6 cellular contexts compared by ENCODE assay signal in genomic region chr6:30741789-30742315, GRCh38. TPM values are rescaled to one million over a fixed set of nuclear protein-coding genes. Genes with fewer than 3 reads are reported as not detected.
A peak's percentile ranks its signal among the peaks of the same experiment; 100 is the strongest.
DNase-seq lines count a peak whose midpoint lies in the region; ATAC-seq and TF ChIP-seq lines count a peak whose summit lies in the region.

No MANE protein-coding gene starts in this region.

- H3K4me1 ChIP-seq in endocrine pancreas (ENCODE audit: control insufficient read depth, insufficient read depth, low read length) (no peaks in the 10 kb centered on the region), skeletal muscle satellite cell (ENCODE audit: control insufficient read depth, insufficient read depth, low read length) (peaks cover 31% of the 10 kb centered on the region)

- H3K4me3 Mint-ChIP-seq in activated CD4-positive, alpha-beta T cell treated with anti-CD3 and anti-CD28 coated beads, Interleukin-2, amount 10 ng/mL, durations not matched to agents 24 days and 14 days, result peak overlapping the region; percentile 98

- intact Hi-C loops in activated CD4-positive, alpha-beta T cell treated with anti-CD3 and anti-CD28 coated beads, Interleukin-2, amount 10 ng/mL, durations not matched to agents 24 days and 14 days (cut with micrococcal nuclease), result loop anchor here (1.0 to 5.0 kb wide), 7 partner anchors 8 to 345 kb away; partner anchors contain the start of genes MDC1, MRPS18B and PPP1R10

- H3K9ac ChIP-seq in endocrine pancreas (ENCODE audit: control insufficient read depth, insufficient read depth, low read length), result peak overlapping the region; percentile 93
- peak overlapping the region; percentile 88 for H3K9ac ChIP-seq in skeletal muscle satellite cell (ENCODE audit: low read depth, low read length)

- H3K36me3 Mint-ChIP-seq in activated CD4-positive, alpha-beta T cell treated with anti-CD3 and anti-CD28 coated beads, Interleukin-2, amount 10 ng/mL, durations not matched to agents 24 days and 14 days (ENCODE audit: low read depth), result peaks cover 71% of the 10 kb centered on the region

- no peak for ATAC-seq in GM18907 (IDR thresholded peaks at IDR 0.05; ENCODE audit: unreplicated experiment)

- H3K9me3 ChIP-seq in endocrine pancreas (ENCODE audit: control insufficient read depth, low read length), result no peaks in the 10 kb centered on the region
- H3K9me3 ChIP-seq in skeletal muscle satellite cell (replicated peaks; ENCODE audit: low read length), result no peaks in the 10 kb centered on the region

- no peaks in the 10 kb centered on the region for H3K27me3 Mint-ChIP-seq in activated CD4-positive, alpha-beta T cell treated with anti-CD3 and anti-CD28 coated beads, Interleukin-2, amount 10 ng/mL, durations not matched to agents 24 days and 14 days

- H3K27me3 ChIP-seq in endocrine pancreas (ENCODE audit: control insufficient read depth, insufficient read depth, low read length) (no peaks in the 10 kb centered on the region), skeletal muscle satellite cell (ENCODE audit: control insufficient read depth, insufficient read depth, low read length) (no peaks in the 10 kb centered on the region)

- H3K36me3 ChIP-seq in endocrine pancreas (ENCODE audit: control insufficient read depth, insufficient read depth, low read length), result peaks cover 4% of the 10 kb centered on the region
- H3K36me3 ChIP-seq in skeletal muscle satellite cell (ENCODE audit: insufficient read depth, low read length), result peaks cover 56% of the 10 kb centered on the region

- no peaks in the 10 kb centered on the region for H3K9me3 Mint-ChIP-seq in activated CD4-positive, alpha-beta T cell treated with anti-CD3 and anti-CD28 coated beads, Interleukin-2, amount 10 ng/mL, durations not matched to agents 24 days and 14 days

- H3K4me2 ChIP-seq in skeletal muscle satellite cell (ENCODE audit: low read length), result peak overlapping the region; percentile 87

- H3K4me1 Mint-ChIP-seq in activated CD4-positive, alpha-beta T cell treated with anti-CD3 and anti-CD28 coated beads, Interleukin-2, amount 10 ng/mL, durations not matched to agents 24 days and 14 days, result peaks cover 61% of the 10 kb centered on the region

- H3K4me3 ChIP-seq in endocrine pancreas (ENCODE audit: control insufficient read depth, insufficient read depth, low read length) (peak overlapping the region; percentile 35), skeletal muscle satellite cell (ENCODE audit: low read length) (peak overlapping the region; percentile 81)

- TF ChIP-seq CTCF in GM20000 (IDR thresholded peaks at IDR 0.05; ENCODE audit: extremely low read depth, missing control alignments), result no peak

- DNase-seq in activated CD4-positive, alpha-beta T cell treated with anti-CD3 and anti-CD28 coated beads, Interleukin-2, amount 10 ng/mL, durations not matched to agents 24 days and 14 days, result peak; percentile 67
- DNase-seq in activated CD4-positive, alpha-beta T cell treated with anti-CD3 and anti-CD28 coated beads, Interleukin-2, amount 50 U/mL, for 48 hours, result no peak
- DNase-seq in GM20000 (ENCODE audit: low spot score), result no peak

- H3K27ac Mint-ChIP-seq in activated CD4-positive, alpha-beta T cell treated with anti-CD3 and anti-CD28 coated beads, Interleukin-2, amount 10 ng/mL, durations not matched to agents 24 days and 14 days, result peak overlapping the region; percentile 94

RNA-seq across cellular contexts. Expression of gene FLOT1, which starts 0.6 kb away (rescaled TPM):
- 239 and 260 TPM in 2 replicates for total RNA-seq in activated CD4-positive, alpha-beta T cell treated with anti-CD3 and anti-CD28 coated beads, Interleukin-2, amount 10 ng/mL, durations not matched to agents 24 days and 14 days
- total RNA-seq in skeletal muscle satellite cell (2012; rRNA removed), result 71.9 and 75.3 TPM in 2 replicates

RNA-seq across cellular contexts. Expression of gene IER3, which starts 2.5 kb away (rescaled TPM):
- 512 and 516 TPM in 2 replicates for total RNA-seq in activated CD4-positive, alpha-beta T cell treated with anti-CD3 and anti-CD28 coated beads, Interleukin-2, amount 10 ng/mL, durations not matched to agents 24 days and 14 days
- total RNA-seq in skeletal muscle satellite cell (2012; rRNA removed), result 18.5 and 35.2 TPM in 2 replicates

RNA-seq across cellular contexts. Expression of gene TUBB, which starts 21.7 kb away (rescaled TPM):
- 1,084 and 1,089 TPM in 2 replicates for total RNA-seq in activated CD4-positive, alpha-beta T cell treated with anti-CD3 and anti-CD28 coated beads, Interleukin-2, amount 10 ng/mL, durations not matched to agents 24 days and 14 days
- total RNA-seq in skeletal muscle satellite cell (2012; rRNA removed), result 624 and 1,061 TPM in 2 replicates

RNA-seq across cellular contexts. Expression of gene MDC1, which starts 24.8 kb away (rescaled TPM):
- total RNA-seq in activated CD4-positive, alpha-beta T cell treated with anti-CD3 and anti-CD28 coated beads, Interleukin-2, amount 10 ng/mL, durations not matched to agents 24 days and 14 days, result 93.9 and 97.2 TPM in 2 replicates
- 6.1 and 7.6 TPM in 2 replicates for total RNA-seq in skeletal muscle satellite cell (2012; rRNA removed)

RNA-seq across cellular contexts. Expression of gene NRM, which starts 51.1 kb away (rescaled TPM):
- 20.2 and 20.5 TPM in 2 replicates for total RNA-seq in activated CD4-positive, alpha-beta T cell treated with anti-CD3 and anti-CD28 coated beads, Interleukin-2, amount 10 ng/mL, durations not matched to agents 24 days and 14 days
- 2.4 and 3.3 TPM in 2 replicates for total RNA-seq in skeletal muscle satellite cell (2012; rRNA removed)
